In the genomic region with DNA sequence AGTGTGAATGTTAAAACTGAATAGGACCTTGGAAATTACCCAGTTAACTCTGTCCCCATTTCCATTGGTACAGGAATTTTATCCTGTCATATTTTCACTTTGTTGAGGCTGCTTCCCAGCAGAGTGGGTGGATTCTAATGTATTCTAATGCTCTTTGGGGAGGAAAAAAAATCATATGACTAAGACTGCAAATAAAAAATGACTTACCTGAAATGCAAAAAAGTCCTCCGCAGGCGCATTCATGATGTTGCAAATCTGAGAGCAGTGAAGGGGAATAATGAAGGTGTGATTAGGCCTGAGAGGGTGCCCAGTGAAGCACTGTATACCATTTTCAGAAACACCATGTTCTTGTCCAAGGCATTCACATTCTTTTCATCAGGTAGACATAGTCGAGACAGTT, we compare ENCODE assay signal across 21 cellular contexts.
"Had no signal": no experiment of that assay in that cellular context is flagged by ENCODE, and none has a peak within 500 bp of the region (broad histone marks: within the 10 kb centered on the region; RNA-seq: fewer than 3 reads in every experiment).

No MANE protein-coding gene starts in this region.

- FAIRE-seq: kidney had no signal

- DNase-seq: colonic mucosa; cortex of kidney; effector CD8-positive, alpha-beta T cell; effector memory CD8-positive, alpha-beta T cell; endodermal cell; esophagus squamous epithelium; foreskin fibroblast; foreskin melanocyte; gastrocnemius medialis; glutamatergic neuron; heart left ventricle; immature natural killer cell; islet precursor cell; kidney; kidney glomerular epithelial cell; left cardiac atrium; left lung; left ventricle myocardium superior; lower lobe of right lung; mesenchymal stem cell; mucosa of descending colon had no signal
